9 cellular contexts compared by ENCODE assay signal in genomic region chr11:31812392-31813241, GRCh38. TPM values are rescaled to one million over a fixed set of nuclear protein-coding genes. Genes with fewer than 3 reads are reported as not detected.
DNase-seq lines count a peak whose midpoint lies in the region; ATAC-seq and TF ChIP-seq lines count a peak whose summit lies in the region.
"Had no signal": no experiment of that assay in that cellular context is flagged by ENCODE, and none has a peak within 500 bp of the region (broad histone marks: within the 10 kb centered on the region; RNA-seq: fewer than 3 reads in every experiment).

No MANE protein-coding gene starts in this region.

- no peak for TF ChIP-seq CTCF in AG10803 (conservative IDR thresholded peaks at IDR 0.05; ENCODE audit: low read length)
- TF ChIP-seq CTCF in cardiac fibroblast (IDR thresholded peaks at IDR 0.05; ENCODE audit: low read depth, low read length) = no peak
- no peak for TF ChIP-seq CTCF in mesothelial cell of epicardium (IDR thresholded peaks at IDR 0.05; ENCODE audit: unreplicated experiment)

- H3K4me3 ChIP-seq in AG10803 (ENCODE audit: low read length) = peak overlapping the region; percentile 47
- H3K4me3 ChIP-seq in cardiac fibroblast (replicated peaks in 1 of 2; ENCODE audit: low read depth in 2 of 2, low read length in 2 of 2) = peak overlapping the region; percentile 28 to 30

- H3K4me3 Mint-ChIP-seq in mesothelial cell of epicardium = peak overlapping the region; percentile 28

- no peaks in the 10 kb centered on the region for H3K36me3 Mint-ChIP-seq in mesothelial cell of epicardium

- no peak overlapping the region for H3K27ac Mint-ChIP-seq in mesothelial cell of epicardium

- peaks cover 34% of the 10 kb centered on the region for H3K4me1 Mint-ChIP-seq in mesothelial cell of epicardium

- no peak for ATAC-seq in GM21786 (IDR thresholded peaks at IDR 0.05; ENCODE audit: unreplicated experiment)

- H3K9me3 Mint-ChIP-seq in mesothelial cell of epicardium = no peaks in the 10 kb centered on the region

- DNase-seq in AG10803 (ENCODE audit: low read depth) = no peak
- DNase-seq in HuH-7 (ENCODE audit: low spot score) = peak; percentile 83
- no peak for DNase-seq in cardiac fibroblast (ENCODE audit: low read depth in 2 of 2)
- DNase-seq in mesothelial cell of epicardium (ENCODE audit: low spot score in 2 of 2, unreplicated experiment in 2 of 2) = no peak
- DNase-seq in NCI-H1092 treated with DMSO at 0.1 percent for 48 hours (lab: John Stamatoyannopoulos, UW) = no peak
- no peak for DNase-seq in midbrain (lab: John Stamatoyannopoulos, UW)
- no peak for DNase-seq in NCI-H82 treated with DMSO at 0.1 percent for 48 hours (lab: John Stamatoyannopoulos, UW; ENCODE audit: unreplicated experiment)

- H3K27me3 Mint-ChIP-seq in mesothelial cell of epicardium (ENCODE audit: low read depth) = peaks cover 95% of the 10 kb centered on the region

RNA-seq across cellular contexts. Expression of gene PAX6, which starts 1.5 kb away (rescaled TPM):
- not detected in 3 replicates for total RNA-seq in mesothelial cell of epicardium
- total RNA-seq: dermis microvascular lymphatic vessel endothelial cell had no signal
